ENCODE assay signal across 8 cellular contexts in the genomic region with DNA sequence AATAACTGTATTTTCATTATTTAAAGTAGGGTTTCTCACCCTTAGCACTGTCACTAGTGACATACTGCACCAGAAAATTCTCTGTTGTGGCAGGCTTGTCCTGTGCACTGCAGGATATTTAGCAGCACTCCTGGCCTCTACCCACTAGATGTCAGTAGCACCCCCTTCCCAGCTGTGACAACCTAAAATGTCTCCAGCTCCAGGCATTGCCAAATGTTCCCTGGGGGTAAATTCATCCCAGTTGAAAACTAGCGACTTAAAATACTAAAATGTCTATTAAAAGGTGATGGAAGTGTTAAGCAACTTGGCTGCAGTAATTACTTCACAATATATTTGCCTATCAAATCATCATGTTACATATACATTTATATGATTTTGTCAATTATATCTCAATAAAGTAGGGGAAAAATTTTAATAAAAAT.
DNase-seq lines count a peak whose midpoint lies in the region; ATAC-seq and TF ChIP-seq lines count a peak whose summit lies in the region.

No MANE protein-coding gene starts in this region.

- H3K36me3 Mint-ChIP-seq in nephron progenitor cell (ENCODE audit: low read depth), result peaks cover 32% of the 10 kb centered on the region

- TF ChIP-seq POLR2A in esophagus squamous epithelium (IDR thresholded peaks at IDR 0.05), result no peak

- H3K4me3 Mint-ChIP-seq in nephron progenitor cell, result no peak overlapping the region

- H3K4me3 ChIP-seq in AG04449 (ENCODE audit: low read depth, low read length) (no peak overlapping the region), esophagus squamous epithelium (no peak overlapping the region)

- no peaks in the 10 kb centered on the region for H3K27me3 Mint-ChIP-seq in nephron progenitor cell (ENCODE audit: low read depth, poor library complexity)

- peaks cover 0 to 12% (median 0%) of the 10 kb centered on the region in 3 donors for H3K4me1 ChIP-seq in esophagus squamous epithelium

- H3K4me1 Mint-ChIP-seq in nephron progenitor cell, result no peaks in the 10 kb centered on the region

- H3K27ac Mint-ChIP-seq in nephron progenitor cell, result no peak overlapping the region

- intact Hi-C loops in esophagus squamous epithelium (cut with DNase I), result loop anchor here (5.0 kb wide), 1 partner anchor 164 kb away; no protein-coding TSS in a partner anchor

- POLR2A ChIA-PET in AG04449 (lab: Yijun Ruan, JAX), result no interaction called here

- DNase-seq in AG04449 (ENCODE audit: low read depth, low spot score) (no peak), HPDE6-E6E7 (ENCODE audit: extremely low spot score) (peak; percentile 7), NOMO-1 treated with dmso at 0.1 percent for 144 hours (lab: John Stamatoyannopoulos, UW; ENCODE audit: unreplicated experiment) (peak; percentile 2), activated T-cell treated with anti-CD3 and anti-CD28 coated beads for 1 hour (ENCODE audit: low read depth) (peak; percentile 34), esophagus squamous epithelium (lab: John Stamatoyannopoulos, UW) (no peak), nephron progenitor cell (peak; percentile 56), stromal cell of bone marrow (ENCODE audit: low read depth) (peak; percentile 59)

- TF ChIP-seq CTCF in AG04449 (IDR thresholded peaks at IDR 0.05; ENCODE audit: insufficient read depth, low read length, missing control alignments) (peak; percentile 74), esophagus squamous epithelium (IDR thresholded peaks at IDR 0.05) (peak; percentile 69 to 86 (median 78)), nephron progenitor cell (IDR thresholded peaks at IDR 0.05) (peak; percentile 81)

- 4 to 8% methylated on average over 1 of the region's 1 CpG for WGBS in esophagus squamous epithelium, 2 donors

- peaks cover 0 to 42% (median 0%) of the 10 kb centered on the region in 3 donors for H3K36me3 ChIP-seq in esophagus squamous epithelium

- no peaks in the 10 kb centered on the region for H3K9me3 ChIP-seq in esophagus squamous epithelium

- peak; percentile 49 for ATAC-seq in GM18519 (IDR thresholded peaks at IDR 0.05; ENCODE audit: low FRiP score, unreplicated experiment)

- CTCF ChIA-PET in AG04449 (lab: Yijun Ruan, JAX), result interaction anchor here (0.6 to 4.8 kb wide), 12 partner anchors 9 to 530 kb away, joined by 3 to 69 read pairs (median 4); no protein-coding TSS in a partner anchor

- H3K9me3 Mint-ChIP-seq in nephron progenitor cell, result no peaks in the 10 kb centered on the region

- no peak overlapping the region for H3K27ac ChIP-seq in esophagus squamous epithelium

- H3K27me3 ChIP-seq in esophagus squamous epithelium, result no peaks in the 10 kb centered on the region

Comparison
In these comparisons a context has a peak if more than half of its experiments do, and no peak if none do; other contexts are left out.
1. DNase-seq: peak in HPDE6-E6E7 (single experiment), NOMO-1 treated with dmso at 0.1 percent for 144 hours (single experiment), activated T-cell treated with anti-CD3 and anti-CD28 coated beads for 1 hour (single experiment), nephron progenitor cell (single experiment) and stromal cell of bone marrow (single experiment); none in AG04449 (single experiment) and esophagus squamous epithelium (single experiment).
2. Peak in every context shown above with its lines, with median percentiles within 50 percentile points of each other: CTCF ChIP-seq.